Comparison of ENCODE assay signal across 3 cellular contexts in genomic region chr7:127525866-127526456, GRCh38.
TF ChIP-seq lines count a peak whose summit lies in the region.

No MANE protein-coding gene starts in this region.

TF ChIP-seq in GM23338, 12 proteins besides CTCF, POLR2A, EP300 and RAD21 (continued from another document and continues in another):
- TF ChIP-seq NANOG (IDR thresholded peaks at IDR 0.05; ENCODE audit: borderline replicate concordance) = no peak; the same call in 1 of the 2 replicates
- no peak for TF ChIP-seq CREB1 (CRISPR knock-in tag; IDR thresholded peaks at IDR 0.05; ENCODE audit: low read depth)
- TF ChIP-seq, protein P1, sequence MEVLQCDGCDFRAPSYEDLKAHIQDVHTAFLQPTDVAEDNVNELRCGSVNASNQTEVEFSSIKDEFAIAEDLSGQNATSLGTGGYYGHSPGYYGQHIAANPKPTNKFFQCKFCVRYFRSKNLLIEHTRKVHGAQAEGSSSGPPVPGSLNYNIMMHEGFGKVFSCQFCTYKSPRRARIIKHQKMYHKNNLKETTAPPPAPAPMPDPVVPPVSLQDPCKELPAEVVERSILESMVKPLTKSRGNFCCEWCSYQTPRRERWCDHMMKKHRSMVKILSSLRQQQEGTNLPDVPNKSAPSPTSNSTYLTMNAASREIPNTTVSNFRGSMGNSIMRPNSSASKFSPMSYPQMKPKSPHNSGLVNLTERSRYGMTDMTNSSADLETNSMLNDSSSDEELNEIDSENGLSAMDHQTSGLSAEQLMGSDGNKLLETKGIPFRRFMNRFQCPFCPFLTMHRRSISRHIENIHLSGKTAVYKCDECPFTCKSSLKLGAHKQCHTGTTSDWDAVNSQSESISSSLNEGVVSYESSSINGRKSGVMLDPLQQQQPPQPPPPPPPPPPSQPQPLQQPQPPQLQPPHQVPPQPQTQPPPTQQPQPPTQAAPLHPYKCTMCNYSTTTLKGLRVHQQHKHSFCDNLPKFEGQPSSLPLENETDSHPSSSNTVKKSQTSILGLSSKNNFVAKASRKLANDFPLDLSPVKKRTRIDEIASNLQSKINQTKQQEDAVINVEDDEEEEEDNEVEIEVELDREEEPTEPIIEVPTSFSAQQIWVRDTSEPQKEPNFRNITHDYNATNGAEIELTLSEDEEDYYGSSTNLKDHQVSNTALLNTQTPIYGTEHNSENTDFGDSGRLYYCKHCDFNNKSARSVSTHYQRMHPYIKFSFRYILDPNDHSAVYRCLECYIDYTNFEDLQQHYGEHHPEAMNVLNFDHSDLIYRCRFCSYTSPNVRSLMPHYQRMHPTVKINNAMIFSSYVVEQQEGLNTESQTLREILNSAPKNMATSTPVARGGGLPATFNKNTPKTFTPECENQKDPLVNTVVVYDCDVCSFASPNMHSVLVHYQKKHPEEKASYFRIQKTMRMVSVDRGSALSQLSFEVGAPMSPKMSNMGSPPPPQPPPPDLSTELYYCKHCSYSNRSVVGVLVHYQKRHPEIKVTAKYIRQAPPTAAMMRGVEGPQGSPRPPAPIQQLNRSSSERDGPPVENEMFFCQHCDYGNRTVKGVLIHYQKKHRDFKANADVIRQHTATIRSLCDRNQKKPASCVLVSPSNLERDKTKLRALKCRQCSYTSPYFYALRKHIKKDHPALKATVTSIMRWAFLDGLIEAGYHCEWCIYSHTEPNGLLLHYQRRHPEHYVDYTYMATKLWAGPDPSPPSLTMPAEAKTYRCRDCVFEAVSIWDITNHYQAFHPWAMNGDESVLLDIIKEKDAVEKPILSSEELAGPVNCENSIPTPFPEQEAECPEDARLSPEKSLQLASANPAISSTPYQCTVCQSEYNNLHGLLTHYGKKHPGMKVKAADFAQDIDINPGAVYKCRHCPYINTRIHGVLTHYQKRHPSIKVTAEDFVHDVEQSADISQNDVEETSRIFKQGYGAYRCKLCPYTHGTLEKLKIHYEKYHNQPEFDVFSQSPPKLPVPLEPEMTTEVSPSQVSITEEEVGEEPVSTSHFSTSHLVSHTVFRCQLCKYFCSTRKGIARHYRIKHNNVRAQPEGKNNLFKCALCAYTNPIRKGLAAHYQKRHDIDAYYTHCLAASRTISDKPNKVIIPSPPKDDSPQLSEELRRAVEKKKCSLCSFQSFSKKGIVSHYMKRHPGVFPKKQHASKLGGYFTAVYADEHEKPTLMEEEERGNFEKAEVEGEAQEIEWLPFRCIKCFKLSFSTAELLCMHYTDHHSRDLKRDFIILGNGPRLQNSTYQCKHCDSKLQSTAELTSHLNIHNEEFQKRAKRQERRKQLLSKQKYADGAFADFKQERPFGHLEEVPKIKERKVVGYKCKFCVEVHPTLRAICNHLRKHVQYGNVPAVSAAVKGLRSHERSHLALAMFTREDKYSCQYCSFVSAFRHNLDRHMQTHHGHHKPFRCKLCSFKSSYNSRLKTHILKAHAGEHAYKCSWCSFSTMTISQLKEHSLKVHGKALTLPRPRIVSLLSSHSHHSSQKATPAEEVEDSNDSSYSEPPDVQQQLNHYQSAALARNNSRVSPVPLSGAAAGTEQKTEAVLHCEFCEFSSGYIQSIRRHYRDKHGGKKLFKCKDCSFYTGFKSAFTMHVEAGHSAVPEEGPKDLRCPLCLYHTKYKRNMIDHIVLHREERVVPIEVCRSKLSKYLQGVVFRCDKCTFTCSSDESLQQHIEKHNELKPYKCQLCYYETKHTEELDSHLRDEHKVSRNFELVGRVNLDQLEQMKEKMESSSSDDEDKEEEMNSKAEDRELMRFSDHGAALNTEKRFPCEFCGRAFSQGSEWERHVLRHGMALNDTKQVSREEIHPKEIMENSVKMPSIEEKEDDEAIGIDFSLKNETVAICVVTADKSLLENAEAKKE (CRISPR knock-in tag; IDR thresholded peaks at IDR 0.05) = no peak

TF ChIP-seq in HEK293, 187 proteins besides CTCF, POLR2A, EP300 and RAD21:
- TF ChIP-seq EGR2 (tag by site-specific recombination; IDR thresholded peaks at IDR 0.05; ENCODE audit: low read depth) (no peak), PRDM6 (tag by site-specific recombination; IDR thresholded peaks at IDR 0.05) (peak; percentile 39; the same call in 1 of the 2 replicates), ZNF16 (tag by site-specific recombination; IDR thresholded peaks at IDR 0.05; ENCODE audit: low read depth) (no peak), BCL11B (tag by site-specific recombination; IDR thresholded peaks at IDR 0.05; ENCODE audit: low read depth) (no peak), IKZF3 (tag by site-specific recombination; IDR thresholded peaks at IDR 0.05) (no peak), ZNF426 (tag by site-specific recombination; IDR thresholded peaks at IDR 0.05) (no peak), ZBTB49 (tag by site-specific recombination; IDR thresholded peaks at IDR 0.05; ENCODE audit: low read depth) (no peak), KLF9 (tag by site-specific recombination; IDR thresholded peaks at IDR 0.05; ENCODE audit: low read depth) (no peak), ZNF670 (tag by site-specific recombination; IDR thresholded peaks at IDR 0.05; ENCODE audit: low read depth) (no peak), ZNF488 (tag by site-specific recombination; IDR thresholded peaks at IDR 0.05) (no peak), ZNF335 (tag by site-specific recombination; conservative IDR thresholded peaks at IDR 0.05) (no peak), ZIC2 (tag by site-specific recombination; IDR thresholded peaks at IDR 0.05) (peak; percentile 62), ZNF660 (tag by site-specific recombination; IDR thresholded peaks at IDR 0.05) (no peak)
- TF ChIP-seq, protein P2, sequence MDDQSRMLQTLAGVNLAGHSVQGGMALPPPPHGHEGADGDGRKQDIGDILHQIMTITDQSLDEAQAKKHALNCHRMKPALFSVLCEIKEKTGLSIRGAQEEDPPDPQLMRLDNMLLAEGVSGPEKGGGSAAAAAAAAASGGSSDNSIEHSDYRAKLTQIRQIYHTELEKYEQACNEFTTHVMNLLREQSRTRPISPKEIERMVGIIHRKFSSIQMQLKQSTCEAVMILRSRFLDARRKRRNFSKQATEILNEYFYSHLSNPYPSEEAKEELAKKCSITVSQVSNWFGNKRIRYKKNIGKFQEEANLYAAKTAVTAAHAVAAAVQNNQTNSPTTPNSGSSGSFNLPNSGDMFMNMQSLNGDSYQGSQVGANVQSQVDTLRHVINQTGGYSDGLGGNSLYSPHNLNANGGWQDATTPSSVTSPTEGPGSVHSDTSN (CRISPR knock-in tag; IDR thresholded peaks at IDR 0.05) = no peak
TF ChIP-seq in HEK293: peak in this region for 2.

TF ChIP-seq in H1, 55 proteins besides CTCF, POLR2A, EP300 and RAD21 (continued from another document):
- TF ChIP-seq SP4 (IDR thresholded peaks at IDR 0.05; ENCODE audit: low read length) (no peak), SIRT6 (IDR thresholded peaks at IDR 0.05; ENCODE audit: low read length) (no peak), CEBPB (IDR thresholded peaks at IDR 0.05; ENCODE audit: low read depth, low read length) (no peak), EZH2 (IDR thresholded peaks at IDR 0.05; ENCODE audit: low read depth, low read length, severe bottlenecking) (no peak), PHF8 (conservative IDR thresholded peaks at IDR 0.05; ENCODE audit: low read depth, low read length) (no peak), TCF12 (IDR thresholded peaks at IDR 0.05; ENCODE audit: low read depth, low read length) (no peak), SAP30 (IDR thresholded peaks at IDR 0.05; ENCODE audit: insufficient read depth, insufficient replicate concordance, low read length) (no peak), SP2 (IDR thresholded peaks at IDR 0.05; ENCODE audit: low read length) (no peak), ZNF274 (IDR thresholded peaks at IDR 0.05; ENCODE audit: borderline replicate concordance, extremely low read depth, low read length) (no peak), KDM4A (IDR thresholded peaks at IDR 0.05; ENCODE audit: low read depth, low read length, severe bottlenecking) (no peak)
